Comparison of ENCODE assay signal across 1 cellular context in the genomic region with DNA sequence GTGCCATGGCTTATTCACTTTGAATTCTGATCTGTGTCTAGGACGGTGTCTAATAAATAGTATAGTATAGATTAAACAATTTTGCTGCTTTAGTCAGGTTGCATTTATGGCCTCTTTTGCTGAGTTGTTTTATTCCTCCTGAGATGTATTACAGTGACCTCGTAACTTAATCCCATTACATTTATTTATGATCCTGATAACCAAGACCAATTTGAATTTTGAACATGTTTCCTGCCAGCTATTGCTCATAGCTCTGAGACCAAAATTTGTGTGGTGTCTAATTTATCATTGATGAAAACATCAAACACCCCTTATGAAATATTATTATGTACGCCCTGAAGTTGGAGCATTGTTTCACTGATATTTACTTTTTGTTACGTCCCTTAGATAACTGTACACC.
TF ChIP-seq lines count a peak whose summit lies in the region.

No MANE protein-coding gene starts in this region.

TF ChIP-seq in HEK293, 187 proteins besides CTCF, POLR2A, EP300 and RAD21 (continued from another document):
- TF ChIP-seq TSHZ1 (tag by site-specific recombination; IDR thresholded peaks at IDR 0.05; ENCODE audit: borderline replicate concordance) (no peak), PRDM4 (tag by site-specific recombination; IDR thresholded peaks at IDR 0.05) (peak; percentile 51; the same call in 1 of the 2 replicates), KLF16 (tag by site-specific recombination; IDR thresholded peaks at IDR 0.05) (no peak), ZNF664 (tag by site-specific recombination; IDR thresholded peaks at IDR 0.05) (0 out of 2 replicates have a peak, but pooled peaks have one; percentile 24), GLI2 (tag by site-specific recombination; IDR thresholded peaks at IDR 0.05; ENCODE audit: borderline replicate concordance, low read depth) (peak; percentile 69), ZNF362 (tag by site-specific recombination; IDR thresholded peaks at IDR 0.05) (no peak), ZNF292 (tag by site-specific recombination; IDR thresholded peaks at IDR 0.05; ENCODE audit: borderline replicate concordance, low read depth) (no peak), ZNF768 (tag by site-specific recombination; IDR thresholded peaks at IDR 0.05) (no peak), ZNF843 (tag by site-specific recombination; IDR thresholded peaks at IDR 0.05) (peak; percentile 95), ZNF24 (tag by site-specific recombination; IDR thresholded peaks at IDR 0.05) (0 out of 2 replicates have a peak, but pooled peaks have one; percentile 33), PRDM6 (tag by site-specific recombination; IDR thresholded peaks at IDR 0.05) (peak; percentile 56; the same call in 1 of the 2 replicates)
- TF ChIP-seq, protein P1, sequence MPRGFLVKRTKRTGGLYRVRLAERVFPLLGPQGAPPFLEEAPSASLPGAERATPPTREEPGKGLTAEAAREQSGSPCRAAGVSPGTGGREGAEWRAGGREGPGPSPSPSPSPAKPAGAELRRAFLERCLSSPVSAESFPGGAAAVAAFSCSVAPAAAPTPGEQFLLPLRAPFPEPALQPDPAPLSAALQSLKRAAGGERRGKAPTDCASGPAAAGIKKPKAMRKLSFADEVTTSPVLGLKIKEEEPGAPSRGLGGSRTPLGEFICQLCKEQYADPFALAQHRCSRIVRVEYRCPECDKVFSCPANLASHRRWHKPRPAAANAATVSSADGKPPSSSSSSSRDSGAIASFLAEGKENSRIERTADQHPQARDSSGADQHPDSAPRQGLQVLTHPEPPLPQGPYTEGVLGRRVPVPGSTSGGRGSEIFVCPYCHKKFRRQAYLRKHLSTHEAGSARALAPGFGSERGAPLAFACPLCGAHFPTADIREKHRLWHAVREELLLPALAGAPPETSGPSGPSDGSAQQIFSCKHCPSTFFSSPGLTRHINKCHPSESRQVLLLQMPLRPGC (tag by site-specific recombination; IDR thresholded peaks at IDR 0.05) = peak; percentile 46; the same call in 1 of the 2 replicates
TF ChIP-seq in HEK293: peak in this region for 22.
